Comparison of ENCODE assay signal across 1 cellular context in the genomic region with DNA sequence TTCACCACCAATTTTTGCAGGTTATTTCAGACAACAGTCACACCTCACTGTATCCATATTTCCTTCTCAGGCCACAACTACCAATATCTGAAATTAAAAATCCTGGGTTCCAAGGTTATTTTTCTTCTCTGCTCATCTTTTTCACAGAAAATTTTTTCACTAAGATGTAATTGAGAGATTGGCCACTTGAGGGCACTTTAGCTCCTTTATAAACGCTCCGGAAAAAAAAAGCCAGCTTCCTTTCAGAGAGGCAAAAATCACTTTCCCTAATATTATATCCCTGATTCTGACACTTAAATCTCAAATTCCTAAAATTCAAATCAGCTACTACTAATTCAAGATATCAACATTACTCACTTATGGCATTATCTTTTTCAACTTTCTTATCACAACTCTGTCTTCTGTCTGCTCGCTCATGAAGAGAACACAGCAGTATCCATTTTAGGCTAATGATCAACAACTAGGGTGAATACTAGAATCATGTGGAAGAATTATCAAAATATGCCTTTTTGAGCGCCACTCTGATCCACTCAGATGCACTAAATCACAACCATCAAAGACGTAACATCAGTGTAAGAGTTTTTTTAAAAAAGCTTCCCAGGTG.
TF ChIP-seq lines count a peak whose summit lies in the region.

No MANE protein-coding gene starts in this region.

TF ChIP-seq in HEK293, 187 proteins besides CTCF, POLR2A, EP300 and RAD21 (continued from another document):
- TF ChIP-seq REPIN1 (tag by site-specific recombination; IDR thresholded peaks at IDR 0.05; ENCODE audit: low read depth): no peak
- TF ChIP-seq GLI4 (tag by site-specific recombination; IDR thresholded peaks at IDR 0.05): no peak
- TF ChIP-seq ZNF2 (tag by site-specific recombination; IDR thresholded peaks at IDR 0.05): 0 out of 2 replicates have a peak, but pooled peaks have one; percentile 29
- no peak for TF ChIP-seq ZNF571 (tag by site-specific recombination; IDR thresholded peaks at IDR 0.05)
- TF ChIP-seq ZNF366 (tag by site-specific recombination; conservative IDR thresholded peaks at IDR 0.05): no peak
- TF ChIP-seq ZNF560 (tag by site-specific recombination; IDR thresholded peaks at IDR 0.05; ENCODE audit: borderline replicate concordance): no peak
- no peak for TF ChIP-seq ZNF670 (tag by site-specific recombination; IDR thresholded peaks at IDR 0.05; ENCODE audit: low read depth)
- TF ChIP-seq KLF10 (tag by site-specific recombination; IDR thresholded peaks at IDR 0.05): no peak
- no peak for TF ChIP-seq ZNF660 (tag by site-specific recombination; IDR thresholded peaks at IDR 0.05)
- TF ChIP-seq, protein P1, sequence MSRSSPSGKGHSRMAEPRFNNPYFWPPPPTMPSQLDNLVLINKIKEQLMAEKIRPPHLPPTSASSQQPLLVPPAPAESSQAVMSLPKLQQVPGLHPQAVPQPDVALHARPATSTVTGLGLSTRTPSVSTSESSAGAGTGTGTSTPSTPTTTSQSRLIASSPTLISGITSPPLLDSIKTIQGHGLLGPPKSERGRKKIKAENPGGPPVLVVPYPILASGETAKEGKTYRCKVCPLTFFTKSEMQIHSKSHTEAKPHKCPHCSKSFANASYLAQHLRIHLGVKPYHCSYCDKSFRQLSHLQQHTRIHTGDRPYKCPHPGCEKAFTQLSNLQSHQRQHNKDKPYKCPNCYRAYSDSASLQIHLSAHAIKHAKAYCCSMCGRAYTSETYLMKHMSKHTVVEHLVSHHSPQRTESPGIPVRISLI (tag by site-specific recombination; IDR thresholded peaks at IDR 0.05): peak; percentile 73
- no peak for TF ChIP-seq ZNF335 (tag by site-specific recombination; conservative IDR thresholded peaks at IDR 0.05)
- no peak for TF ChIP-seq ZNF174 (tag by site-specific recombination; IDR thresholded peaks at IDR 0.05)
- no peak for TF ChIP-seq ZNF202 (tag by site-specific recombination; IDR thresholded peaks at IDR 0.05; ENCODE audit: borderline replicate concordance)
- TF ChIP-seq GFI1B (tag by site-specific recombination; IDR thresholded peaks at IDR 0.05): no peak
- TF ChIP-seq, protein P2, sequence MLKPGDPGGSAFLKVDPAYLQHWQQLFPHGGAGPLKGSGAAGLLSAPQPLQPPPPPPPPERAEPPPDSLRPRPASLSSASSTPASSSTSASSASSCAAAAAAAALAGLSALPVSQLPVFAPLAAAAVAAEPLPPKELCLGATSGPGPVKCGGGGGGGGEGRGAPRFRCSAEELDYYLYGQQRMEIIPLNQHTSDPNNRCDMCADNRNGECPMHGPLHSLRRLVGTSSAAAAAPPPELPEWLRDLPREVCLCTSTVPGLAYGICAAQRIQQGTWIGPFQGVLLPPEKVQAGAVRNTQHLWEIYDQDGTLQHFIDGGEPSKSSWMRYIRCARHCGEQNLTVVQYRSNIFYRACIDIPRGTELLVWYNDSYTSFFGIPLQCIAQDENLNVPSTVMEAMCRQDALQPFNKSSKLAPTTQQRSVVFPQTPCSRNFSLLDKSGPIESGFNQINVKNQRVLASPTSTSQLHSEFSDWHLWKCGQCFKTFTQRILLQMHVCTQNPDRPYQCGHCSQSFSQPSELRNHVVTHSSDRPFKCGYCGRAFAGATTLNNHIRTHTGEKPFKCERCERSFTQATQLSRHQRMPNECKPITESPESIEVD (tag by site-specific recombination; IDR thresholded peaks at IDR 0.05): no peak
- TF ChIP-seq, protein P3, sequence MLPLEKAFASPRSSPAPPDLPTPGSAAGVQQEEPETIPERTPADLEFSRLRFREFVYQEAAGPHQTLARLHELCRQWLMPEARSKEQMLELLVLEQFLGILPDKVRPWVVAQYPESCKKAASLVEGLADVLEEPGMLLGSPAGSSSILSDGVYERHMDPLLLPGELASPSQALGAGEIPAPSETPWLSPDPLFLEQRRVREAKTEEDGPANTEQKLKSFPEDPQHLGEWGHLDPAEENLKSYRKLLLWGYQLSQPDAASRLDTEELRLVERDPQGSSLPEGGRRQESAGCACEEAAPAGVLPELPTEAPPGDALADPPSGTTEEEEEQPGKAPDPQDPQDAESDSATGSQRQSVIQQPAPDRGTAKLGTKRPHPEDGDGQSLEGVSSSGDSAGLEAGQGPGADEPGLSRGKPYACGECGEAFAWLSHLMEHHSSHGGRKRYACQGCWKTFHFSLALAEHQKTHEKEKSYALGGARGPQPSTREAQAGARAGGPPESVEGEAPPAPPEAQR (tag by site-specific recombination; IDR thresholded peaks at IDR 0.05): no peak
- TF ChIP-seq ZNF16 (tag by site-specific recombination; IDR thresholded peaks at IDR 0.05; ENCODE audit: low read depth): no peak
- TF ChIP-seq, protein P4, sequence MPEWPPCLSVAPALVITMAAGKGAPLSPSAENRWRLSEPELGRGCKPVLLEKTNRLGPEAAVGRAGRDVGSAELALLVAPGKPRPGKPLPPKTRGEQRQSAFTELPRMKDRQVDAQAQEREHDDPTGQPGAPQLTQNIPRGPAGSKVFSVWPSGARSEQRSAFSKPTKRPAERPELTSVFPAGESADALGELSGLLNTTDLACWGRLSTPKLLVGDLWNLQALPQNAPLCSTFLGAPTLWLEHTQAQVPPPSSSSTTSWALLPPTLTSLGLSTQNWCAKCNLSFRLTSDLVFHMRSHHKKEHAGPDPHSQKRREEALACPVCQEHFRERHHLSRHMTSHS (tag by site-specific recombination; IDR thresholded peaks at IDR 0.05): no peak
- no peak for TF ChIP-seq ZNF157 (tag by site-specific recombination; IDR thresholded peaks at IDR 0.05)
- TF ChIP-seq ZSCAN30 (tag by site-specific recombination; IDR thresholded peaks at IDR 0.05): no peak
- TF ChIP-seq ZNF175 (tag by site-specific recombination; IDR thresholded peaks at IDR 0.05): no peak
- peak; percentile 70 for TF ChIP-seq ZNF654 (tag by site-specific recombination; IDR thresholded peaks at IDR 0.05; ENCODE audit: low read depth)
